3 cellular contexts compared by ENCODE assay signal in the genomic region with DNA sequence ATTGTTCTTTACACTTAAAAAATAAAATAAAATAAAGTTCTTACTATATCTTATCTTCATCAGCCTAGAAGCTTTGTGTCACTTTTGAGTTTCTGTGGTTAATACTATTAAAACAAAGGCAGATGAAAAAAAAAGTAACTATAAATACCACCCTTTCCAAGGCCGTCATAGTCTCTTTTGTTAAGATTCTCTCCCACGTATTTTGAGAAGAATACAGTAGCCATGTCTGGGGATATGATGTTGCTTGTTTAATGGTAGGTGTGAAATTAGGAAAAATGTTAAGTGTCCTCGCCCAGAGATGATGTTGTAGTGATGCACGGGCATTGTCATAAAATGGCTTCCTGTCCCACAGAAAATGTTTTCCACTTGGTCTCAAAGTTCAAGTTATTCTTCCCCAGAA.
"Had no signal": no experiment of that assay in that cellular context is flagged by ENCODE, and none has a peak within 500 bp of the region (broad histone marks: within the 10 kb centered on the region; RNA-seq: fewer than 3 reads in every experiment).

No MANE protein-coding gene starts in this region.

- H3K4me3 ChIP-seq: GM12878 had no signal

- DNase-seq: GDM1, GF-D8 had no signal

- ATAC-seq: GM12878 had no signal
